ENCODE assay signal across 14 cellular contexts in genomic region chr1:205670611-205671430, GRCh38. TPM values are rescaled to one million over a fixed set of nuclear protein-coding genes. Genes with fewer than 3 reads are reported as not detected.
DNase-seq lines count a peak whose midpoint lies in the region; ATAC-seq, FAIRE-seq and TF ChIP-seq lines count a peak whose summit lies in the region.
"Had no signal": no experiment of that assay in that cellular context is flagged by ENCODE, and none has a peak within 500 bp of the region (broad histone marks: within the 10 kb centered on the region; RNA-seq: fewer than 3 reads in every experiment).

No MANE protein-coding gene starts in this region.

- peak; percentile 18 to 48 for DNase-seq in HAP-1 (ENCODE audit: low spot score in 2 of 2)
- DNase-seq in kidney, result no peak
- DNase-seq in gastrocnemius medialis, result no peak
- DNase-seq in kidney glomerular epithelial cell (lab: John Stamatoyannopoulos, UW), result no peak
- no peak for DNase-seq in activated effector memory CD4-positive, alpha-beta T cell treated with anti-CD3 and anti-CD28 coated beads, Interleukin-2, amount 50 U/mL, for 16 hours
- no peak for DNase-seq in COLO668 (lab: John Stamatoyannopoulos, UW; ENCODE audit: unreplicated experiment)
- DNase-seq: activated CD4-positive, alpha-beta T cell treated with anti-CD3 and anti-CD28 coated beads, Interleukin-2, amount 50 U/mL, for 1 hour; activated naive CD4-positive, alpha-beta T cell; COR-L47; small intestine; T-helper 1 cell had no signal

- intact Hi-C loops in kidney (cut with DNase I) (no loop called here), gastrocnemius medialis (cut with DNase I; ENCODE audit: low total_unique reads) (no loop called here)

- H3K27ac ChIP-seq in SU-DHL-6 (ENCODE audit: low read depth, low read length) (peak overlapping the region; percentile 94), kidney (ENCODE audit: low read depth in 2 of 2, low read length in 2 of 2) (peak overlapping the region; percentile 35 to 47), gastrocnemius medialis (peak overlapping the region in 3 of 4 donors; percentile 22 to 48 (median 40))
- H3K27ac ChIP-seq: tibial nerve had no signal

- FAIRE-seq in kidney (lab: Jason Lieb, UNC), result no peak
- FAIRE-seq: small intestine had no signal

- H3K4me3 ChIP-seq in HAP-1, result no peak overlapping the region
- H3K4me3 ChIP-seq in SU-DHL-6 (ENCODE audit: insufficient read depth, low read length, poor library complexity, severe bottlenecking), result peak overlapping the region; percentile 41
- no peak overlapping the region for H3K4me3 ChIP-seq in kidney (ENCODE audit: low read length in 2 of 2)
- no peak overlapping the region for H3K4me3 ChIP-seq in gastrocnemius medialis
- H3K4me3 ChIP-seq: tibial nerve had no signal

- H3K9ac ChIP-seq in SU-DHL-6 (ENCODE audit: low read length) (peak overlapping the region; percentile 63), kidney (ENCODE audit: low read length in 2 of 2) (peak overlapping the region in 1 of 2 donors; percentile 5)

- ATAC-seq in gastrocnemius medialis (peak in 1 of 2 donors; percentile 20), GM18909 (IDR thresholded peaks at IDR 0.05; ENCODE audit: poor library complexity, unreplicated experiment) (no peak)

- no peak for TF ChIP-seq CTCF in SU-DHL-6 (IDR thresholded peaks at IDR 0.05; ENCODE audit: insufficient read depth, low read length, poor library complexity, severe bottlenecking)
- TF ChIP-seq CTCF in kidney (IDR thresholded peaks at IDR 0.05; ENCODE audit: borderline replicate concordance, extremely low read depth, insufficient read depth), result no peak
- no peak for TF ChIP-seq CTCF in gastrocnemius medialis (IDR thresholded peaks at IDR 0.05 in 4 of 5, conservative IDR thresholded peaks at IDR 0.05 in 1 of 5)

- H3K4me1 ChIP-seq in HAP-1, result peaks cover 6% of the 10 kb centered on the region
- peaks cover 25 to 40% of the 10 kb centered on the region in 2 donors for H3K4me1 ChIP-seq in kidney (ENCODE audit: control insufficient read depth in 1 of 2, insufficient read depth in 1 of 2, low read depth in 1 of 2, low read length in 2 of 2)
- H3K4me1 ChIP-seq in gastrocnemius medialis, result peaks cover 0 to 14% of the 10 kb centered on the region in 2 donors

- H3F3A ChIP-seq in SU-DHL-6 (ENCODE audit: insufficient read depth), result peaks cover 58% of the 10 kb centered on the region

- no peaks in the 10 kb centered on the region for H3K9me2 ChIP-seq in SU-DHL-6 (replicated peaks; ENCODE audit: insufficient read depth, low read length)

- no peaks in the 10 kb centered on the region for H4K20me1 ChIP-seq in SU-DHL-6 (ENCODE audit: low read depth, low read length)

- H3K36me3 ChIP-seq in HAP-1 (replicated peaks), result no peaks in the 10 kb centered on the region
- no peaks in the 10 kb centered on the region for H3K36me3 ChIP-seq in SU-DHL-6 (ENCODE audit: low read length)
- H3K36me3 ChIP-seq in kidney (ENCODE audit: control insufficient read depth in 1 of 2, insufficient read depth in 2 of 2, low read length in 2 of 2), result no peaks in the 10 kb centered on the region
- H3K36me3 ChIP-seq in gastrocnemius medialis, result no peaks in the 10 kb centered on the region
- H3K36me3 ChIP-seq: tibial nerve had no signal

- no peak for TF ChIP-seq POLR2A in gastrocnemius medialis (IDR thresholded peaks at IDR 0.05)

- H3K79me2 ChIP-seq in SU-DHL-6 (ENCODE audit: insufficient read depth, low read length), result peaks cover 29% of the 10 kb centered on the region

- H2AFZ ChIP-seq in SU-DHL-6 (ENCODE audit: low read depth, low read length, severe bottlenecking), result no peak overlapping the region

- in situ Hi-C loops in HAP-1 (cut with MboI; ENCODE audit: low sequenced_read_pairs) (no loop called here), gastrocnemius medialis (cut with MboI; ENCODE audit: low sequenced_read_pairs in 4 of 4) (loop anchor here in 1 of 4 donors (25.0 kb wide), 1 partner anchor 316 kb away; no protein-coding TSS in a partner anchor)

- H3K9me3 ChIP-seq in HAP-1 (no peaks in the 10 kb centered on the region), SU-DHL-6 (ENCODE audit: insufficient read depth, low read length) (no peaks in the 10 kb centered on the region), kidney (ENCODE audit: control insufficient read depth in 1 of 2, low read length in 2 of 2) (no peaks in the 10 kb centered on the region), gastrocnemius medialis (no peaks in the 10 kb centered on the region)
- H3K9me3 ChIP-seq: tibial nerve had no signal

- peak overlapping the region; percentile 85 for H3K4me2 ChIP-seq in SU-DHL-6 (ENCODE audit: low read depth, low read length, poor library complexity, severe bottlenecking)

- H3K27me3 ChIP-seq in HAP-1 (ENCODE audit: low read depth), result no peaks in the 10 kb centered on the region
- H3K27me3 ChIP-seq in SU-DHL-6 (ENCODE audit: low read length), result no peaks in the 10 kb centered on the region
- no peaks in the 10 kb centered on the region for H3K27me3 ChIP-seq in gastrocnemius medialis

RNA-seq across cellular contexts. Expression of gene SLC45A3, which starts 9.5 kb away (rescaled TPM):
- total RNA-seq in kidney (7.2 TPM), gastrocnemius medialis (1 to 10 TPM in 2 of 4 donors, under 1 TPM in 1, not detected in 1; 0.76 to 1.2 (median 1.0) TPM)
- 6.8 TPM for polyA plus RNA-seq in kidney (ENCODE audit: insufficient read depth, low read depth, low replicate concordance)

RNA-seq across cellular contexts. Expression of gene ELK4, which starts 39.0 kb away (rescaled TPM):
- 87.3 TPM for total RNA-seq in kidney
- polyA plus RNA-seq in kidney (ENCODE audit: insufficient read depth, low read depth, low replicate concordance), result 4.2 TPM
- 10 to 100 TPM; 17.3 to 24.2 (median 20.1) TPM for total RNA-seq in gastrocnemius medialis

Comparison
In these comparisons a context has a peak if more than half of its experiments do, and no peak if none do; other contexts are left out.
1. DNase-seq: peak in HAP-1 (2 of 2); none in kidney (single experiment), gastrocnemius medialis (0 of 2), kidney glomerular epithelial cell (single experiment), activated effector memory CD4-positive, alpha-beta T cell treated with anti-CD3 and anti-CD28 coated beads, Interleukin-2, amount 50 U/mL, for 16 hours (single experiment) and COLO668 (single experiment).
2. H3K27ac ChIP-seq: peak in every context shown above with its lines; median percentile 94 in SU-DHL-6; 41 in kidney; 40 in gastrocnemius medialis.